Comparison of ENCODE assay signal across 11 cellular contexts in the genomic region with DNA sequence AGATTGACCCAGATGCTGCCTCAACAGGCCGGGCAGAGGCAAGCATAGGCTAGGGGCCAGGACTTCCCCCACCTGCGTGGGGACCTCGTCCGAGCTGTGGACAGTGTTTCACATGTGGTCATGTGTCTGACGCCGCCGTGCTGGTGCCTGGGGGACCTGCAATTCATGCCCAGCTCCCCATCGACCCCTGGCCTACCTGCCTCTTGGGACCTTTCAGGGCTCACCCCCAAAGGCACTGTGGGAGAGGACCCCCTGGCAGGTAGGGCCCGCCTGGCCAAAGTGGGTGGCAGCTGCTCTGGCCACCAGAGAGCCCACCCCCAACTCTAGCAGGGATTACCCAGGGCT. TPM values are rescaled to one million over a fixed set of nuclear protein-coding genes. Genes with fewer than 3 reads are reported as not detected.
DNase-seq lines count a peak whose midpoint lies in the region; ATAC-seq and TF ChIP-seq lines count a peak whose summit lies in the region.
"Had no signal": no experiment of that assay in that cellular context is flagged by ENCODE, and none has a peak within 500 bp of the region (broad histone marks: within the 10 kb centered on the region; RNA-seq: fewer than 3 reads in every experiment).

No MANE protein-coding gene starts in this region.

- peaks cover 63% of the 10 kb centered on the region for H3K79me2 ChIP-seq in SK-N-SH (ENCODE audit: insufficient read depth)

- H2AFZ ChIP-seq in SK-N-SH (ENCODE audit: low read depth), result no peak overlapping the region

- ATAC-seq in SK-N-SH treated with all-trans-retinoic acid at 6 μM for 48 hours, result no peak
- ATAC-seq: body of pancreas, Panc1 had no signal

- CTCF ChIA-PET in SK-N-SH (lab: Yijun Ruan, JAX), result interaction anchor here (1.0 to 7.0 kb wide), 4 partner anchors 10 to 98 kb away, joined by 4 to 51 read pairs (median 6); no protein-coding TSS in a partner anchor
- CTCF ChIA-PET in activated CD4-positive, alpha-beta memory T cell treated with anti-CD3 and anti-CD28 coated beads, Interleukin-2, amount 10 ng/mL, durations not matched to agents 7 days and 5 days (lab: Charles Lee), result no interaction called here

- H3K9me3 ChIP-seq in SK-N-SH (no peaks in the 10 kb centered on the region), SJCRH30 (replicated peaks) (no peaks in the 10 kb centered on the region), skeletal muscle satellite cell (replicated peaks; ENCODE audit: low read length) (no peaks in the 10 kb centered on the region)
- H3K9me3 ChIP-seq: body of pancreas had no signal

- H3K4me1 ChIP-seq in SK-N-SH (ENCODE audit: control insufficient read depth in 1 of 2, insufficient read depth in 2 of 2, low read depth in 1 of 2, low read length in 1 of 2), result peaks cover 26 to 76% of the 10 kb centered on the region in 2 experiments; a peak in 3 of 4 replicates
- H3K4me1 ChIP-seq in SJCRH30, result peaks cover 53% of the 10 kb centered on the region
- H3K4me1 ChIP-seq in skeletal muscle satellite cell (ENCODE audit: control insufficient read depth, insufficient read depth, low read length), result peaks cover 47% of the 10 kb centered on the region

- H3K27ac Mint-ChIP-seq in glutamatergic neuron (ENCODE audit: unreplicated experiment), result peak overlapping the region; percentile 48
- no peak overlapping the region for H3K27ac Mint-ChIP-seq in activated CD4-positive, alpha-beta memory T cell treated with anti-CD3 and anti-CD28 coated beads, Interleukin-2, amount 10 ng/mL, durations not matched to agents 7 days and 5 days

- peak overlapping the region; percentile 34; the same call in 1 of the 2 replicates for H3K9ac ChIP-seq in SK-N-SH
- no peak overlapping the region for H3K9ac ChIP-seq in skeletal muscle satellite cell (ENCODE audit: low read depth, low read length)

- peaks cover 32% of the 10 kb centered on the region for H3K4me1 Mint-ChIP-seq in glutamatergic neuron (ENCODE audit: low read depth, unreplicated experiment)
- peaks cover 34% of the 10 kb centered on the region for H3K4me1 Mint-ChIP-seq in activated CD4-positive, alpha-beta memory T cell treated with anti-CD3 and anti-CD28 coated beads, Interleukin-2, amount 10 ng/mL, durations not matched to agents 7 days and 5 days

- H3K4me3 ChIP-seq in SK-N-SH (ENCODE audit: low read depth in 2 of 2, low read length in 1 of 2) (no peak overlapping the region), SJCRH30 (no peak overlapping the region), skeletal muscle satellite cell (ENCODE audit: low read length) (peak overlapping the region; percentile 10)
- H3K4me3 ChIP-seq: body of pancreas had no signal

- TF ChIP-seq CTCF in SK-N-SH (IDR thresholded peaks at IDR 0.05) (no peak), glutamatergic neuron (IDR thresholded peaks at IDR 0.05; ENCODE audit: partially characterized antibody, unreplicated experiment) (no peak), GM10266 (IDR thresholded peaks at IDR 0.05; ENCODE audit: control insufficient read depth, insufficient read depth, low read depth, missing control alignments) (no peak)

- no peaks in the 10 kb centered on the region for H3K36me3 Mint-ChIP-seq in glutamatergic neuron (ENCODE audit: unreplicated experiment)
- peaks cover 1% of the 10 kb centered on the region for H3K36me3 Mint-ChIP-seq in activated CD4-positive, alpha-beta memory T cell treated with anti-CD3 and anti-CD28 coated beads, Interleukin-2, amount 10 ng/mL, durations not matched to agents 7 days and 5 days (ENCODE audit: low read depth)

- H3K27me3 ChIP-seq in SK-N-SH (ENCODE audit: insufficient read depth) (no peaks in the 10 kb centered on the region), SJCRH30 (no peaks in the 10 kb centered on the region), skeletal muscle satellite cell (ENCODE audit: control insufficient read depth, insufficient read depth, low read length) (no peaks in the 10 kb centered on the region)
- H3K27me3 ChIP-seq: body of pancreas had no signal

- H3K4me2 ChIP-seq in SK-N-SH (peak overlapping the region; percentile 63; the same call in 1 of the 2 replicates), skeletal muscle satellite cell (ENCODE audit: low read length) (peak overlapping the region; percentile 65)

- H3K36me3 ChIP-seq in SK-N-SH (replicated peaks in 1 of 2; ENCODE audit: control insufficient read depth in 1 of 2, insufficient read depth in 2 of 2, low read length in 1 of 2), result peaks cover 0 to 15% of the 10 kb centered on the region in 2 experiments
- peaks cover 18% of the 10 kb centered on the region for H3K36me3 ChIP-seq in SJCRH30
- peaks cover 1% of the 10 kb centered on the region for H3K36me3 ChIP-seq in skeletal muscle satellite cell (ENCODE audit: insufficient read depth, low read length)

- POLR2A ChIA-PET in SK-N-SH (lab: Yijun Ruan, JAX), result interaction anchor here (1.0 to 1.6 kb wide), 3 partner anchors 10 to 19 kb away, joined by 3 to 5 read pairs (median 4); no protein-coding TSS in a partner anchor
- POLR2A ChIA-PET in activated CD4-positive, alpha-beta memory T cell treated with anti-CD3 and anti-CD28 coated beads, Interleukin-2, amount 10 ng/mL, durations not matched to agents 7 days and 5 days (lab: Charles Lee), result interaction anchor here (1.1 to 1.6 kb wide), 3 partner anchors 21 to 275 kb away, joined by 3 to 5 read pairs (median 3); no protein-coding TSS in a partner anchor

- peaks cover 11% of the 10 kb centered on the region for H3K27me3 Mint-ChIP-seq in glutamatergic neuron (ENCODE audit: unreplicated experiment)
- no peaks in the 10 kb centered on the region for H3K27me3 Mint-ChIP-seq in activated CD4-positive, alpha-beta memory T cell treated with anti-CD3 and anti-CD28 coated beads, Interleukin-2, amount 10 ng/mL, durations not matched to agents 7 days and 5 days

- peaks cover 32% of the 10 kb centered on the region; the same call in 1 of the 2 replicates for H4K20me1 ChIP-seq in SK-N-SH (ENCODE audit: insufficient read depth)

- no peak for DNase-seq in SK-N-SH
- DNase-seq in SJCRH30, result no peak
- DNase-seq in glutamatergic neuron, result no peak
- DNase-seq in GM10266 (ENCODE audit: extremely low spot score), result no peak
- DNase-seq in activated CD4-positive, alpha-beta memory T cell treated with anti-CD3 and anti-CD28 coated beads, Interleukin-2, amount 10 ng/mL, durations not matched to agents 7 days and 5 days, result no peak
- DNase-seq in HUDEP-2 (lab: John Stamatoyannopoulos, UW; ENCODE audit: unreplicated experiment in 76 of 76), result no peak

- no peaks in the 10 kb centered on the region for H3K9me2 ChIP-seq in SK-N-SH

- peaks cover 11% of the 10 kb centered on the region for H3K9me3 Mint-ChIP-seq in glutamatergic neuron (ENCODE audit: unreplicated experiment)
- no peaks in the 10 kb centered on the region for H3K9me3 Mint-ChIP-seq in activated CD4-positive, alpha-beta memory T cell treated with anti-CD3 and anti-CD28 coated beads, Interleukin-2, amount 10 ng/mL, durations not matched to agents 7 days and 5 days

- no peak for TF ChIP-seq EP300 in SK-N-SH (IDR thresholded peaks at IDR 0.05; ENCODE audit: borderline replicate concordance in 1 of 2, low read depth in 1 of 2, low read length in 1 of 2)

- 50% methylated on average over 2 of the region's 9 CpGs for WGBS in SK-N-SH (ENCODE audit: low lambda C conversion rate)

- peak overlapping the region; percentile 25 for H3K4me3 Mint-ChIP-seq in glutamatergic neuron (ENCODE audit: unreplicated experiment)
- no peak overlapping the region for H3K4me3 Mint-ChIP-seq in activated CD4-positive, alpha-beta memory T cell treated with anti-CD3 and anti-CD28 coated beads, Interleukin-2, amount 10 ng/mL, durations not matched to agents 7 days and 5 days

- peak overlapping the region; percentile 45 to 93 for H3K27ac ChIP-seq in SK-N-SH (ENCODE audit: low read depth in 2 of 2, low read length in 1 of 2)
- peak overlapping the region; percentile 63; the same call in 1 of the 2 replicates for H3K27ac ChIP-seq in SJCRH30
- H3K27ac ChIP-seq: 22Rv1 had no signal

- TF ChIP-seq RAD21 in SK-N-SH (IDR thresholded peaks at IDR 0.05; ENCODE audit: low read length), result no peak

- no peaks in the 10 kb centered on the region for H3F3A ChIP-seq in SK-N-SH (replicated peaks; ENCODE audit: insufficient read depth)

TF ChIP-seq in SK-N-SH, 30 proteins besides CTCF, POLR2A, EP300 and RAD21:
- TF ChIP-seq ELF1 (IDR thresholded peaks at IDR 0.05), result no peak
- TF ChIP-seq FOXJ3 (CRISPR knock-in tag; IDR thresholded peaks at IDR 0.05), result 0 out of 2 replicates have a peak, but pooled peaks have one; percentile 38

TF ChIP-seq in SK-N-SH treated with all-trans-retinoic acid at 6 μM for 48 hours, 23 proteins besides CTCF, POLR2A, EP300 and RAD21 (continues in another document):
- TF ChIP-seq RARB (CRISPR knock-in tag; IDR thresholded peaks at IDR 0.05), result no peak
- no peak for TF ChIP-seq ARNTL (CRISPR knock-in tag; IDR thresholded peaks at IDR 0.05; ENCODE audit: borderline replicate concordance, low read depth)
- TF ChIP-seq ESRRG (CRISPR knock-in tag; IDR thresholded peaks at IDR 0.05), result no peak

RNA-seq across cellular contexts. Expression of a gene that starts 4.4 kb away (rescaled TPM):
- 3.0 and 8.2 TPM in 2 replicates for polyA plus RNA-seq in SK-N-SH (2012; rRNA removed)
- polyA plus RNA-seq in SK-N-SH (2012; cell fraction: cytosol; rRNA removed), result 2.7 and 5.1 TPM in 2 replicates
- 17.3 and 19.4 TPM in 2 replicates for polyA plus RNA-seq in SK-N-SH (2012; cell fraction: nucleus; rRNA removed)
- 42.6 and 43.1 TPM in 2 replicates for total RNA-seq in SJCRH30 (2014; rRNA removed; shearing (Covaris generic))
- 35.1 TPM for total RNA-seq in glutamatergic neuron (ENCODE audit: unreplicated experiment)
- 10.1 and 16.8 TPM in 2 replicates for total RNA-seq in skeletal muscle satellite cell (2012; rRNA removed)
- 10 to 100 TPM; 12.4 to 13.4 TPM for total RNA-seq in activated CD4-positive, alpha-beta memory T cell treated with anti-CD3 and anti-CD28 coated beads, Interleukin-2, amount 10 ng/mL, durations not matched to agents 7 days and 5 days

RNA-seq across cellular contexts. Expression of a gene that starts 53.9 kb away (rescaled TPM):
- 4.8 and 5.0 TPM in 2 replicates for polyA plus RNA-seq in SK-N-SH (2012; rRNA removed)
- polyA plus RNA-seq in SK-N-SH (2012; cell fraction: cytosol; rRNA removed), result 6.6 and 7.0 TPM in 2 replicates
- polyA plus RNA-seq in SK-N-SH (2012; cell fraction: nucleus; rRNA removed), result 1.5 and 2.8 TPM in 2 replicates
- 20.8 and 21.0 TPM in 2 replicates for total RNA-seq in SJCRH30 (2014; rRNA removed; shearing (Covaris generic))
- total RNA-seq in glutamatergic neuron (ENCODE audit: unreplicated experiment), result 4.6 TPM
- 6.3 TPM in 2 replicates for total RNA-seq in skeletal muscle satellite cell (2012; rRNA removed)
- 1 to 10 TPM; 2.6 to 3.0 TPM for total RNA-seq in activated CD4-positive, alpha-beta memory T cell treated with anti-CD3 and anti-CD28 coated beads, Interleukin-2, amount 10 ng/mL, durations not matched to agents 7 days and 5 days

RNA-seq across cellular contexts. Expression of a gene that starts 58.4 kb away (rescaled TPM):
- 5.5 and 6.0 TPM in 2 replicates for polyA plus RNA-seq in SK-N-SH (2012; rRNA removed)
- 2.7 and 3.9 TPM in 2 replicates for polyA plus RNA-seq in SK-N-SH (2012; cell fraction: cytosol; rRNA removed)
- polyA plus RNA-seq in SK-N-SH (2012; cell fraction: nucleus; rRNA removed), result 12.9 and 13.6 TPM in 2 replicates
- total RNA-seq in SJCRH30 (2014; rRNA removed; shearing (Covaris generic)), result 2.0 and 2.5 TPM in 2 replicates
- total RNA-seq in glutamatergic neuron (ENCODE audit: unreplicated experiment), result 39.4 TPM
- 5.0 and 6.6 TPM in 2 replicates for total RNA-seq in skeletal muscle satellite cell (2012; rRNA removed)
- total RNA-seq in activated CD4-positive, alpha-beta memory T cell treated with anti-CD3 and anti-CD28 coated beads, Interleukin-2, amount 10 ng/mL, durations not matched to agents 7 days and 5 days, result 100 to 1,000 TPM; 211 to 214 TPM

Comparison
In these comparisons a context has a peak if more than half of its experiments do, and no peak if none do; other contexts are left out.
1. RNA of a gene that starts 58.4 kb away (total RNA-seq): 211 to 214 TPM in activated CD4-positive, alpha-beta memory T cell treated with anti-CD3 and anti-CD28 coated beads, Interleukin-2, amount 10 ng/mL, durations not matched to agents 7 days and 5 days and 39.4 TPM in glutamatergic neuron (single experiment); 2.0 to 2.5 TPM in SJCRH30; every median in the first group is over 10 times any median in the second.